ENCODE assay signal across 14 cellular contexts in genomic region chr14:73311710-73312035, GRCh38.
DNase-seq lines count a peak whose midpoint lies in the region; ATAC-seq, FAIRE-seq and TF ChIP-seq lines count a peak whose summit lies in the region.
"Had no signal": no experiment of that assay in that cellular context is flagged by ENCODE, and none has a peak within 500 bp of the region (broad histone marks: within the 10 kb centered on the region; RNA-seq: fewer than 3 reads in every experiment).

No MANE protein-coding gene starts in this region.

- H3K9me1 ChIP-seq in endothelial cell of umbilical vein (replicated peaks; ENCODE audit: control insufficient read depth, extremely low read depth, insufficient read depth, low read length): no peaks in the 10 kb centered on the region

- H3K36me3 ChIP-seq in left ventricle myocardium inferior (no peaks in the 10 kb centered on the region), OCI-LY3 (replicated peaks; ENCODE audit: low read depth, low read length) (no peaks in the 10 kb centered on the region), endothelial cell of umbilical vein (ENCODE audit: control insufficient read depth in 2 of 2, extremely low read depth in 1 of 2, insufficient read depth in 2 of 2, low read length in 2 of 2) (no peaks in the 10 kb centered on the region)
- H3K36me3 ChIP-seq: esophagus squamous epithelium had no signal

- peaks cover 5% of the 10 kb centered on the region for H3K4me1 Mint-ChIP-seq in WTC11

- no peak for DNase-seq in left ventricle myocardium inferior
- no peak for DNase-seq in Right ventricle myocardium superior
- no peak for DNase-seq in endothelial cell of umbilical vein (ENCODE audit: low read depth, low spot score)
- DNase-seq in WTC11 (ENCODE audit: low spot score): no peak
- no peak for DNase-seq in HEK293T (ENCODE audit: extremely low spot score)
- DNase-seq: activated effector memory CD4-positive, alpha-beta T cell treated with Interleukin-2 at 50 U/mL for 16 hours; esophagus squamous epithelium; GOT3; NCI-H1436 treated with DMSO at 0.1 percent for 48 hours had no signal

- TF ChIP-seq CTCF in left ventricle myocardium inferior (IDR thresholded peaks at IDR 0.05; ENCODE audit: borderline replicate concordance) (no peak), OCI-LY3 (IDR thresholded peaks at IDR 0.05; ENCODE audit: low read depth, low read length) (no peak), endothelial cell of umbilical vein (IDR thresholded peaks at IDR 0.05; ENCODE audit: extremely low read depth in 1 of 2, insufficient read depth in 1 of 2, low read depth in 1 of 2, low read length in 2 of 2) (no peak), WTC11 (IDR thresholded peaks at IDR 0.05) (no peak)

- CTCF ChIA-PET in endothelial cell of umbilical vein (lab: Charles Lee) (interaction anchor here (1.9 to 2.5 kb wide), 2 partner anchors 16 to 161 kb away, joined by 10 to 34 read pairs; no protein-coding TSS in a partner anchor), WTC11 (lab: Charles Lee) (interaction anchor here (1.1 to 2.2 kb wide), 2 partner anchors 16 to 160 kb away, joined by 3 to 16 read pairs; no protein-coding TSS in a partner anchor), HEK293T (lab: Yijun Ruan, JAX) (no interaction called here)

- no TSS peak for BruUV-seq in endothelial cell of umbilical vein (replicated peaks; lab: Mats Ljungman, UMichigan)

- H2AFZ ChIP-seq in OCI-LY3 (ENCODE audit: low read depth, low read length) (no peak overlapping the region), endothelial cell of umbilical vein (ENCODE audit: low read depth, low read length) (no peak overlapping the region)

- H3K4me1 ChIP-seq in left ventricle myocardium inferior: peaks cover 8% of the 10 kb centered on the region
- H3K4me1 ChIP-seq in OCI-LY3 (ENCODE audit: low read length): peaks cover 15% of the 10 kb centered on the region
- peaks cover 20% of the 10 kb centered on the region for H3K4me1 ChIP-seq in endothelial cell of umbilical vein (ENCODE audit: control insufficient read depth, extremely low read depth, insufficient read depth, low read length)

- H3K27me3 Mint-ChIP-seq in WTC11 (ENCODE audit: low read depth): no peaks in the 10 kb centered on the region
- H3K27me3 Mint-ChIP-seq: IgD-negative memory B cell, type B pancreatic cell had no signal

- dilution Hi-C loops in endothelial cell of umbilical vein (cut with MboI; ENCODE audit: extremely low pct_ligation_motif_present, low sequenced_read_pairs): no loop called here

- ATAC-seq in Right ventricle myocardium superior (ENCODE audit: poor library complexity): no peak
- no peak for ATAC-seq in WTC11
- ATAC-seq in HG02642 (IDR thresholded peaks at IDR 0.05; ENCODE audit: poor library complexity, unreplicated experiment): no peak
- no peak for ATAC-seq in GM21825 (IDR thresholded peaks at IDR 0.05; ENCODE audit: unreplicated experiment)

- POLR2A ChIA-PET in endothelial cell of umbilical vein (lab: Charles Lee) (interaction anchor here (0.8 kb wide), 1 partner anchor 40 kb away, joined by 4 read pairs; no protein-coding TSS in a partner anchor), WTC11 (lab: Charles Lee) (no interaction called here), HEK293T (lab: Yijun Ruan, JAX) (interaction anchor here (0.7 kb wide), 1 partner anchor 18 kb away, joined by 3 read pairs; no protein-coding TSS in a partner anchor)

- intact Hi-C loops in left ventricle myocardium inferior (cut with micrococcal nuclease): no loop called here
- intact Hi-C loops in Right ventricle myocardium superior (cut with DNase I): no loop called here
- intact Hi-C loops in endothelial cell of umbilical vein (cut with micrococcal nuclease): loop anchor here (5.0 kb wide), 1 partner anchor 146 kb away; the partner anchor contains the start of gene NUMB

- H3K27me3 ChIP-seq in left ventricle myocardium inferior (ENCODE audit: low read depth) (no peaks in the 10 kb centered on the region), OCI-LY3 (ENCODE audit: low read depth, low read length) (no peaks in the 10 kb centered on the region), endothelial cell of umbilical vein (ENCODE audit: control insufficient read depth in 2 of 2, insufficient read depth in 2 of 2, low read length in 2 of 2) (no peaks in the 10 kb centered on the region)
- H3K27me3 ChIP-seq: esophagus squamous epithelium had no signal

- no peaks in the 10 kb centered on the region for H3K9me3 ChIP-seq in left ventricle myocardium inferior (replicated peaks)
- H3K9me3 ChIP-seq in OCI-LY3 (ENCODE audit: insufficient read depth, low read length): no peaks in the 10 kb centered on the region
- no peaks in the 10 kb centered on the region for H3K9me3 ChIP-seq in endothelial cell of umbilical vein (replicated peaks; ENCODE audit: control insufficient read depth, insufficient read depth, low read length)
- H3K9me3 ChIP-seq: esophagus squamous epithelium had no signal

- peak overlapping the region; percentile 64 for H3K4me2 ChIP-seq in OCI-LY3 (ENCODE audit: low read length)
- H3K4me2 ChIP-seq in endothelial cell of umbilical vein (ENCODE audit: insufficient read depth, low read length): peak overlapping the region; percentile 72

- no peak for TF ChIP-seq POLR2A in endothelial cell of umbilical vein (IDR thresholded peaks at IDR 0.05; ENCODE audit: low read depth, low read length)

- H3K9ac ChIP-seq in OCI-LY3 (ENCODE audit: low read length) (no peak overlapping the region), endothelial cell of umbilical vein (replicated peaks; ENCODE audit: extremely low read depth, insufficient read depth, low read length) (no peak overlapping the region)

- peaks cover 17% of the 10 kb centered on the region for H3K9me3 Mint-ChIP-seq in WTC11
- H3K9me3 Mint-ChIP-seq: IgD-negative memory B cell, type B pancreatic cell had no signal

- no peaks in the 10 kb centered on the region; the same call in 1 of the 2 replicates for H3K36me3 Mint-ChIP-seq in WTC11

- H3K4me3 Mint-ChIP-seq in WTC11: no peak overlapping the region
- H3K4me3 Mint-ChIP-seq: type B pancreatic cell had no signal

- no peak overlapping the region for H3K27ac Mint-ChIP-seq in WTC11
- H3K27ac Mint-ChIP-seq: type B pancreatic cell had no signal

- H4K20me1 ChIP-seq in OCI-LY3 (ENCODE audit: insufficient read depth, low read length) (no peaks in the 10 kb centered on the region), endothelial cell of umbilical vein (replicated peaks; ENCODE audit: control insufficient read depth, extremely low read depth, insufficient read depth, low read length) (no peaks in the 10 kb centered on the region)

- FAIRE-seq in endothelial cell of umbilical vein (lab: Jason Lieb, UNC): no peak

- H3K4me3 ChIP-seq in left ventricle myocardium inferior (no peak overlapping the region), OCI-LY3 (ENCODE audit: low read length) (peak overlapping the region; percentile 38), endothelial cell of umbilical vein (replicated peaks in 1 of 3; ENCODE audit: insufficient read depth in 1 of 3, low read depth in 1 of 3, low read length in 3 of 3) (peak overlapping the region in 1 of 3 experiments; percentile 23)
- H3K4me3 ChIP-seq: esophagus squamous epithelium had no signal

- H3K79me2 ChIP-seq in OCI-LY3 (ENCODE audit: low read length) (no peaks in the 10 kb centered on the region), endothelial cell of umbilical vein (ENCODE audit: control insufficient read depth, insufficient read depth, low read length) (peaks cover 6% of the 10 kb centered on the region)

- H3K27ac ChIP-seq in left ventricle myocardium inferior (replicated peaks): peak overlapping the region; percentile 33
- H3K27ac ChIP-seq in OCI-LY3 (ENCODE audit: low read length): no peak overlapping the region
- H3K27ac ChIP-seq in endothelial cell of umbilical vein (ENCODE audit: insufficient read depth, low read depth, low read length): peak overlapping the region; percentile 31

TF ChIP-seq in endothelial cell of umbilical vein, 7 proteins besides CTCF, POLR2A, EP300 and RAD21 (continues in another document):
- TF ChIP-seq EZH2 (IDR thresholded peaks at IDR 0.05; ENCODE audit: borderline replicate concordance, low read depth, low read length, severe bottlenecking) (no peak), GATA2 (IDR thresholded peaks at IDR 0.05; ENCODE audit: insufficient read depth, insufficient read length, low read depth, low read length) (no peak), JUN (IDR thresholded peaks at IDR 0.05; ENCODE audit: borderline replicate concordance, insufficient read depth, insufficient read length, low read depth) (no peak), POLR2AphosphoS5 (IDR thresholded peaks at IDR 0.05; ENCODE audit: insufficient read depth, low read depth, low read length) (no peak)
- TF ChIP-seq, protein P1, sequence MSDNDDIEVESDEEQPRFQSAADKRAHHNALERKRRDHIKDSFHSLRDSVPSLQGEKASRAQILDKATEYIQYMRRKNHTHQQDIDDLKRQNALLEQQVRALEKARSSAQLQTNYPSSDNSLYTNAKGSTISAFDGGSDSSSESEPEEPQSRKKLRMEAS (IDR thresholded peaks at IDR 0.05; ENCODE audit: insufficient read depth, insufficient read length): no peak

TF ChIP-seq in WTC11, 78 proteins besides CTCF, POLR2A, EP300 and RAD21 (continues in another document):
- no peak for TF ChIP-seq NFATC4 (CRISPR knock-in tag; IDR thresholded peaks at IDR 0.05)

TF ChIP-seq in HEK293T, 16 proteins besides CTCF, POLR2A, EP300 and RAD21:
- TF ChIP-seq ZNF384 (IDR thresholded peaks at IDR 0.05): no peak
- no peak for TF ChIP-seq FOXA1 (IDR thresholded peaks at IDR 0.05)
- no peak for TF ChIP-seq SP1 (IDR thresholded peaks at IDR 0.05)
- TF ChIP-seq PKNOX1 (IDR thresholded peaks at IDR 0.05): no peak
- no peak for TF ChIP-seq L3MBTL2 (conservative IDR thresholded peaks at IDR 0.05)
- no peak for TF ChIP-seq FOXK2 (IDR thresholded peaks at IDR 0.05)
- no peak for TF ChIP-seq HDGF (IDR thresholded peaks at IDR 0.05; ENCODE audit: borderline replicate concordance)
- TF ChIP-seq NFRKB (IDR thresholded peaks at IDR 0.05): no peak
- TF ChIP-seq BHLHE40 (IDR thresholded peaks at IDR 0.05; ENCODE audit: borderline replicate concordance): no peak
- TF ChIP-seq ARNT (IDR thresholded peaks at IDR 0.05): no peak
- no peak for TF ChIP-seq TARDBP (IDR thresholded peaks at IDR 0.05)
